In genomic region chr3:172079326-172079976, GRCh38 we compare ENCODE assay signal across 15 cellular contexts.
"Had no signal": no experiment of that assay in that cellular context is flagged by ENCODE, and none has a peak within 500 bp of the region (broad histone marks: within the 10 kb centered on the region; RNA-seq: fewer than 3 reads in every experiment).

No MANE protein-coding gene starts in this region.

- H3K4me3 Mint-ChIP-seq: activated CD4-positive, alpha-beta memory T cell treated with anti-CD3 and anti-CD28 coated beads, Interleukin-2, amount 10 ng/mL, durations not matched to agents 7 days and 5 days; activated CD8-positive, alpha-beta memory T cell treated with anti-CD3 and anti-CD28 coated beads, Interleukin-2, amount 10 ng/mL, durations not matched to agents 7 days and 5 days; activated naive CD8-positive, alpha-beta T cell treated with anti-CD3 and anti-CD28 coated beads for 36 hours; effector memory CD8-positive, alpha-beta T cell; naive thymus-derived CD4-positive, alpha-beta T cell; T-helper 2 cell treated with Interferon-gamma antibody and Interleukin-4, amounts not matched to agents 5 μg/mL and 100 μg/mL, for 36 hours had no signal

- ATAC-seq: activated CD8-positive, alpha-beta memory T cell treated with anti-CD3 and anti-CD28 coated beads, Interleukin-2, amount 10 ng/mL, durations not matched to agents 7 days and 5 days; effector memory CD8-positive, alpha-beta T cell; naive thymus-derived CD4-positive, alpha-beta T cell had no signal

- FAIRE-seq: islet of Langerhans, TTC549 had no signal

- DNase-seq: activated CD4-positive, alpha-beta memory T cell treated with anti-CD3 and anti-CD28 coated beads, Interleukin-2, amount 10 ng/mL, durations not matched to agents 7 days and 5 days; activated CD4-positive, alpha-beta T cell treated with anti-CD3 and anti-CD28 coated beads for 48 hours; activated CD4-positive, CD25-positive, alpha-beta regulatory T cell; activated CD8-positive, alpha-beta memory T cell treated with anti-CD3 and anti-CD28 coated beads, Interleukin-2, amount 10 ng/mL, durations not matched to agents 7 days and 5 days; activated naive CD8-positive, alpha-beta T cell treated with anti-CD3 and anti-CD28 coated beads for 36 hours; amniotic stem cell; effector memory CD8-positive, alpha-beta T cell; naive thymus-derived CD4-positive, alpha-beta T cell; occipital lobe; stomach; testis had no signal

- H3K27me3 Mint-ChIP-seq: activated CD4-positive, alpha-beta memory T cell treated with anti-CD3 and anti-CD28 coated beads, Interleukin-2, amount 10 ng/mL, durations not matched to agents 7 days and 5 days; activated CD8-positive, alpha-beta memory T cell treated with anti-CD3 and anti-CD28 coated beads, Interleukin-2, amount 10 ng/mL, durations not matched to agents 7 days and 5 days; activated naive CD8-positive, alpha-beta T cell treated with anti-CD3 and anti-CD28 coated beads for 36 hours; effector memory CD8-positive, alpha-beta T cell; naive thymus-derived CD4-positive, alpha-beta T cell had no signal

- H3K27ac ChIP-seq: testis had no signal

- H3K36me3 ChIP-seq: stomach had no signal

- H3K9me3 Mint-ChIP-seq: activated CD4-positive, alpha-beta memory T cell treated with anti-CD3 and anti-CD28 coated beads, Interleukin-2, amount 10 ng/mL, durations not matched to agents 7 days and 5 days; activated naive CD8-positive, alpha-beta T cell treated with anti-CD3 and anti-CD28 coated beads for 36 hours; effector memory CD8-positive, alpha-beta T cell; naive thymus-derived CD4-positive, alpha-beta T cell; T-helper 2 cell treated with Interferon-gamma antibody and Interleukin-4, amounts not matched to agents 5 μg/mL and 100 μg/mL, for 36 hours had no signal

- H3K27ac Mint-ChIP-seq: activated CD4-positive, alpha-beta memory T cell treated with anti-CD3 and anti-CD28 coated beads, Interleukin-2, amount 10 ng/mL, durations not matched to agents 7 days and 5 days; activated CD8-positive, alpha-beta memory T cell treated with anti-CD3 and anti-CD28 coated beads, Interleukin-2, amount 10 ng/mL, durations not matched to agents 7 days and 5 days; activated naive CD8-positive, alpha-beta T cell treated with anti-CD3 and anti-CD28 coated beads for 36 hours; naive thymus-derived CD4-positive, alpha-beta T cell; T-helper 2 cell treated with Interferon-gamma antibody and Interleukin-4, amounts not matched to agents 5 μg/mL and 100 μg/mL, for 36 hours had no signal

- H3K4me3 ChIP-seq: mucosa of descending colon, stomach, testis had no signal

- H3K9me3 ChIP-seq: mucosa of descending colon, stomach, testis had no signal

- H3K27me3 ChIP-seq: stomach, testis had no signal
